ENCODE assay signal across 29 cellular contexts in the genomic region with DNA sequence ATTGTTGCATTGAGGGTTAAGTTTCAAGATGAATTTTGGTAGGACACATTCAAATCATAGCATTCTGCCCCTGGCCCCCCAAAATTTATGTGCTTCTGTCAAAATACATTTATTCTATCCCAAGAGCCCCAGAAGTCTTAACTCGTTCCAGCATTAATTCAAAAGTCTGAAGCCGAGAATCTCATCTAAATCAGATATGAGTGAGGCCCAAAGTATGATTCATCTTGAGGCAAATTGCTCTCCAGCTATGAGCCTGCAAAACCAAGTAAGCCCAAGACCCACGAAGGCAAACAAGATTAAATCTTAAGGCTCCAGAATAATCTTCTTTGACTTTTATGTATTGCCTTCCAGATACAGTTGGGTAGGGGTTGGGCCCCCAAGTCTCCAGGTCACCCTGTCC.
"Had no signal": no experiment of that assay in that cellular context is flagged by ENCODE, and none has a peak within 500 bp of the region (broad histone marks: within the 10 kb centered on the region; RNA-seq: fewer than 3 reads in every experiment).

No MANE protein-coding gene starts in this region.

- H3K27me3 ChIP-seq: body of pancreas, esophagus squamous epithelium, left lung, thyroid gland had no signal

- H3K36me3 Mint-ChIP-seq: activated CD4-positive, alpha-beta memory T cell treated with anti-CD3 and anti-CD28 coated beads for 36 hours; activated naive CD4-positive, alpha-beta T cell treated with anti-CD3 and anti-CD28 coated beads, Interleukin-2, amount 50 U/mL, for 72 hours; natural killer cell treated with Interleukin-12 subunit alpha and Interleukin-12 subunit beta and Interleukin-15 and Interleukin-18, amount 100 ng/mL, for 72 hours; stimulated activated memory B cell treated with anti-CD40 and anti-IgM and Interleukin-4, amounts not matched to agents 10 μg/mL and 1 μg/mL and 100 μg/mL, for 72 hours had no signal

- H3K27me3 Mint-ChIP-seq: activated CD4-positive, alpha-beta memory T cell treated with anti-CD3 and anti-CD28 coated beads for 36 hours; natural killer cell treated with Interleukin-12 subunit alpha and Interleukin-12 subunit beta and Interleukin-15 and Interleukin-18, amount 100 ng/mL, for 72 hours; stimulated activated memory B cell treated with anti-CD40 and anti-IgM and Interleukin-4, amounts not matched to agents 10 μg/mL and 1 μg/mL and 100 μg/mL, for 72 hours; stimulated activated naive CD8-positive, alpha-beta T cell treated with anti-CD3 and anti-CD28 coated beads, Interleukin-15, amount 100 ng/mL, for 72 hours had no signal

- H3K4me1 Mint-ChIP-seq: activated CD4-positive, alpha-beta T cell treated with anti-CD3 and anti-CD28 coated beads, Interleukin-2, amount 10 ng/mL, durations not matched to agents 24 days and 14 days; stimulated activated naive CD8-positive, alpha-beta T cell treated with anti-CD3 and anti-CD28 coated beads, Interleukin-15, amount 100 ng/mL, for 72 hours had no signal

- ATAC-seq: activated CD4-positive, CD25-positive, alpha-beta regulatory T cell treated with anti-CD3 and anti-CD28 coated beads, Interleukin-2, amount 50 U/mL, for 24 hours; activated naive CD4-positive, alpha-beta T cell treated with anti-CD3 and anti-CD28 coated beads, Interleukin-2, amount 50 U/mL, for 72 hours; activated T-cell treated with anti-CD3 and anti-CD28 coated beads, Interleukin-2, amount 50 U/mL, for 4 hours; body of pancreas; left lung; mucosa of descending colon; right cardiac atrium; stimulated activated memory B cell treated with anti-CD40 and anti-IgM and Interleukin-4, amounts not matched to agents 10 μg/mL and 1 μg/mL and 100 μg/mL, for 72 hours; stimulated activated naive CD8-positive, alpha-beta T cell treated with anti-CD3 and anti-CD28 coated beads, Interleukin-15, amount 100 ng/mL, for 72 hours had no signal

- H3K9me3 ChIP-seq: body of pancreas, esophagus squamous epithelium, left lung, lower lobe of right lung, mucosa of descending colon, thyroid gland had no signal

- H3K9me3 Mint-ChIP-seq: activated CD4-positive, alpha-beta memory T cell treated with anti-CD3 and anti-CD28 coated beads for 36 hours; activated CD4-positive, alpha-beta T cell treated with anti-CD3 and anti-CD28 coated beads, Interleukin-2, amount 10 ng/mL, durations not matched to agents 24 days and 14 days; activated naive CD4-positive, alpha-beta T cell treated with anti-CD3 and anti-CD28 coated beads, Interleukin-2, amount 50 U/mL, for 72 hours; activated T-cell treated with anti-CD3 and anti-CD28 coated beads, Interleukin-2, amount 50 U/mL, for 4 hours; activated T-helper 2 cell treated with anti-CD3 and anti-CD28 coated beads, Interferon-gamma antibody, Interleukin-2, Interleukin-4, amounts not matched to agents 10 μg/mL and 5 μg/mL and 100 μg/mL, durations not matched to agents 14 hours and 24 hours and 36 hours; natural killer cell treated with Interleukin-12 subunit alpha and Interleukin-12 subunit beta and Interleukin-15 and Interleukin-18, amount 100 ng/mL, for 72 hours; stimulated activated memory B cell treated with anti-CD40 and anti-IgM and Interleukin-4, amounts not matched to agents 10 μg/mL and 1 μg/mL and 100 μg/mL, for 72 hours; stimulated activated naive CD8-positive, alpha-beta T cell treated with anti-CD3 and anti-CD28 coated beads, Interleukin-15, amount 100 ng/mL, for 72 hours; T-helper 1 cell treated with Interleukin-12 subunit alpha and Interleukin-12 subunit beta and Interleukin-4 antibody, amounts not matched to agents 30 μg/mL and 1 μg/mL, for 36 hours had no signal

- H3K27ac ChIP-seq: body of pancreas, epithelial cell of prostate, esophagus squamous epithelium, lower lobe of right lung, VCaP had no signal

- H3K4me3 Mint-ChIP-seq: activated CD4-positive, alpha-beta memory T cell treated with anti-CD3 and anti-CD28 coated beads for 36 hours; activated CD4-positive, alpha-beta T cell treated with anti-CD3 and anti-CD28 coated beads, Interleukin-2, amount 10 ng/mL, durations not matched to agents 24 days and 14 days; activated T-cell treated with anti-CD3 and anti-CD28 coated beads, Interleukin-2, amount 50 U/mL, for 4 hours; natural killer cell treated with Interleukin-12 subunit alpha and Interleukin-12 subunit beta and Interleukin-15 and Interleukin-18, amount 100 ng/mL, for 72 hours; stimulated activated memory B cell treated with anti-CD40 and anti-IgM and Interleukin-4, amounts not matched to agents 10 μg/mL and 1 μg/mL and 100 μg/mL, for 72 hours; stimulated activated naive CD8-positive, alpha-beta T cell treated with anti-CD3 and anti-CD28 coated beads, Interleukin-15, amount 100 ng/mL, for 72 hours; T-helper 1 cell treated with Interleukin-12 subunit alpha and Interleukin-12 subunit beta and Interleukin-4 antibody, amounts not matched to agents 30 μg/mL and 1 μg/mL, for 36 hours had no signal

- DNase-seq: activated CD4-positive, alpha-beta memory T cell treated with anti-CD3 and anti-CD28 coated beads for 36 hours; activated CD4-positive, alpha-beta T cell treated with anti-CD3 and anti-CD28 coated beads, Interleukin-2, amount 10 ng/mL, durations not matched to agents 24 days and 14 days; activated CD8-positive, alpha-beta memory T cell treated with anti-CD3 and anti-CD28 coated beads, Interleukin-2, amount 50 U/mL, for 48 hours; activated naive CD4-positive, alpha-beta T cell; activated T-cell treated with anti-CD3 and anti-CD28 coated beads, Interleukin-2, amount 50 U/mL, for 4 hours; aorta; body of pancreas; dermis blood vessel endothelial cell; effector CD4-positive, alpha-beta T cell; esophagus squamous epithelium; lower lobe of right lung; mesendoderm; mucosa of descending colon; posterior cingulate gyrus; right cardiac atrium; stimulated activated CD4-positive, alpha-beta T cell treated with anti-CD3 and anti-CD28 coated beads, Interleukin-4, amount 100 ng/mL, for 24 hours; stimulated activated naive CD8-positive, alpha-beta T cell treated with anti-CD3 and anti-CD28 coated beads, Interleukin-15, amount 100 ng/mL, for 72 hours; substantia nigra; T-helper 9 cell; thyroid gland had no signal

- H3K4me3 ChIP-seq: body of pancreas, esophagus squamous epithelium, left lung, lower lobe of right lung, mucosa of descending colon, thyroid gland had no signal

- H3K36me3 ChIP-seq: esophagus squamous epithelium, left lung, lower lobe of right lung, thyroid gland had no signal

- H3K27ac Mint-ChIP-seq: activated CD4-positive, alpha-beta memory T cell treated with anti-CD3 and anti-CD28 coated beads for 36 hours; activated CD4-positive, alpha-beta T cell treated with anti-CD3 and anti-CD28 coated beads, Interleukin-2, amount 10 ng/mL, durations not matched to agents 24 days and 14 days; activated naive CD4-positive, alpha-beta T cell treated with anti-CD3 and anti-CD28 coated beads, Interleukin-2, amount 50 U/mL, for 72 hours; activated T-helper 2 cell treated with anti-CD3 and anti-CD28 coated beads, Interferon-gamma antibody, Interleukin-2, Interleukin-4, amounts not matched to agents 10 μg/mL and 5 μg/mL and 100 μg/mL, durations not matched to agents 14 hours and 24 hours and 36 hours; natural killer cell treated with Interleukin-12 subunit alpha and Interleukin-12 subunit beta and Interleukin-15 and Interleukin-18, amount 100 ng/mL, for 72 hours; stimulated activated memory B cell treated with anti-CD40 and anti-IgM and Interleukin-4, amounts not matched to agents 10 μg/mL and 1 μg/mL and 100 μg/mL, for 72 hours; stimulated activated naive CD8-positive, alpha-beta T cell treated with anti-CD3 and anti-CD28 coated beads, Interleukin-15, amount 100 ng/mL, for 72 hours; T-helper 1 cell treated with Interleukin-12 subunit alpha and Interleukin-12 subunit beta and Interleukin-4 antibody, amounts not matched to agents 30 μg/mL and 1 μg/mL, for 36 hours had no signal
